8 cellular contexts compared by ENCODE assay signal in genomic region chr3:42061711-42062408, GRCh38. TPM values are rescaled to one million over a fixed set of nuclear protein-coding genes. Genes with fewer than 3 reads are reported as not detected.
DNase-seq lines count a peak whose midpoint lies in the region; TF ChIP-seq lines count a peak whose summit lies in the region.

No MANE protein-coding gene starts in this region.

- CTCF ChIA-PET in activated naive CD4-positive, alpha-beta T cell treated with anti-CD3 and anti-CD28 coated beads for 36 hours (lab: Charles Lee): interaction anchor here (1.0 kb wide), 1 partner anchor 38 kb away, joined by 3 read pairs; no protein-coding TSS in a partner anchor

- no peak overlapping the region for H3K27ac Mint-ChIP-seq in activated naive CD4-positive, alpha-beta T cell treated with anti-CD3 and anti-CD28 coated beads for 36 hours

- no peaks in the 10 kb centered on the region for H3K27me3 Mint-ChIP-seq in activated naive CD4-positive, alpha-beta T cell treated with anti-CD3 and anti-CD28 coated beads for 36 hours (ENCODE audit: low read depth)

- no peak overlapping the region for H3K4me3 Mint-ChIP-seq in activated naive CD4-positive, alpha-beta T cell treated with anti-CD3 and anti-CD28 coated beads for 36 hours

- DNase-seq in DMS 273 treated with DMSO at 0.1 percent for 48 hours (lab: John Stamatoyannopoulos, UW) (peak; percentile 54), fibroblast of peridontal ligament (ENCODE audit: extremely low read depth) (peak; percentile 95), posterior vena cava (ENCODE audit: low spot score) (peak; percentile 91), ecto neural progenitor cell (ENCODE audit: low spot score) (no peak), pons (ENCODE audit: low spot score) (no peak)
- no peak for DNase-seq in activated T-cell treated with anti-CD3 and anti-CD28 coated beads, Interleukin-2, amount 50 U/mL, for 1 hour
- no peak for DNase-seq in activated naive CD4-positive, alpha-beta T cell treated with anti-CD3 and anti-CD28 coated beads for 36 hours

- no peaks in the 10 kb centered on the region for H3K9me3 Mint-ChIP-seq in activated naive CD4-positive, alpha-beta T cell treated with anti-CD3 and anti-CD28 coated beads for 36 hours

- peaks cover 2% of the 10 kb centered on the region for H3K36me3 Mint-ChIP-seq in activated naive CD4-positive, alpha-beta T cell treated with anti-CD3 and anti-CD28 coated beads for 36 hours (ENCODE audit: low read depth)

- intact Hi-C loops in posterior vena cava (cut with DNase I): loop anchor here in 1 of 2 donors (5.0 kb wide), 1 partner anchor 40 kb away; no protein-coding TSS in a partner anchor
- intact Hi-C loops in activated naive CD4-positive, alpha-beta T cell treated with anti-CD3 and anti-CD28 coated beads for 36 hours (cut with micrococcal nuclease): loop anchor here (5.0 kb wide), 1 partner anchor 45 kb away; no protein-coding TSS in a partner anchor

- peaks cover 8% of the 10 kb centered on the region for H3K4me1 Mint-ChIP-seq in activated naive CD4-positive, alpha-beta T cell treated with anti-CD3 and anti-CD28 coated beads for 36 hours (ENCODE audit: low read depth)

TF ChIP-seq in PFSK-1, 5 proteins besides CTCF, POLR2A, EP300 and RAD21:
- TF ChIP-seq POLR2AphosphoS5 (IDR thresholded peaks at IDR 0.05; ENCODE audit: low read depth, low read length) (no peak; the same call in 1 of the 2 replicates), SIN3A (IDR thresholded peaks at IDR 0.05; ENCODE audit: borderline replicate concordance, insufficient read depth, low read length) (peak; percentile 60; the same call in 1 of the 2 replicates)

RNA-seq across cellular contexts. Expression of gene TRAK1, which starts 29.3 kb away (rescaled TPM):
- polyA plus RNA-seq in PFSK-1 (2012; ENCODE audit: insufficient read length, low read depth): 17.9 TPM
- total RNA-seq in posterior vena cava: 10 to 100 TPM; 29.4 to 39.2 TPM
- total RNA-seq in activated naive CD4-positive, alpha-beta T cell treated with anti-CD3 and anti-CD28 coated beads for 36 hours: 10 to 100 TPM; 18.3 to 19.1 TPM

Comparison
In these comparisons a context has a peak if more than half of its experiments do, and no peak if none do; other contexts are left out.
1. DNase-seq: peak in DMS 273 treated with DMSO at 0.1 percent for 48 hours (single experiment), fibroblast of peridontal ligament (single experiment) and posterior vena cava (single experiment); none in activated T-cell treated with anti-CD3 and anti-CD28 coated beads, Interleukin-2, amount 50 U/mL, for 1 hour (single experiment), activated naive CD4-positive, alpha-beta T cell treated with anti-CD3 and anti-CD28 coated beads for 36 hours (single experiment), ecto neural progenitor cell (single experiment) and pons (single experiment).